Comparison of ENCODE assay signal across 1 cellular context in the genomic region with DNA sequence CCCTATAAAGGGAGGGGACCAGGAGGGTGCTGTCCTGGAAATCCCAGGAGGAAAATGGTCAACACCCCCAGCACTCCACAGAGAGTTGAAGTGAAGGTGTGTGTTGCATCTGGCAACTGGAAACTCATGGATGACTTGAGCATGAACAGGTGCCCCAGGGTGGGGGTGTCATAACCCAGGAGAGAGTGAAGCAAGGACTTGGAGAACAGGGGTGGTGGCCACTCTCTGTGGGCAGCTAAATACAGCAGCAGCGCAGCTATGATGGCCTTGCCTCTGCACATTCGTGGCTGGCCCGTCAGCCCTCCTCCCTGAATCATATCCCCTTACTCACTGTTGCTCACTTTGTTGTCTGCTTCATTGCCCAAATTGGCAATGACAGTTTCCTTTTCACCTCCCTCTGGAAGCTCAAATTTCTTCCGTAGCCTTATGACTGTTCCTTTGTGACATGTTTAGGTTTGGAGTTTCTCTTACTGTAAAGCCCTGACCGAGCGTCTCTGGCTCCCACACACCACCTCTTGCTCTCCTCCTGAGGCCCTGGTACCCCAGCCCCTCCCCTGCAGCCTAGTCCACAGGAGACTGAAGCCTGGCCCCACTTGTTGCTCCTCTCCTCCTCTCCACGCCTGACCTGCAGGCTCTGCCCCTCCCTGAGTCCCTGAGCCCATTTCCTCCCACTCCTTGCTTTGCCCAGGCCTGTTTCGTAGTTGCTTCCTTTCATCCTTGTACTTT.
TF ChIP-seq lines count a peak whose summit lies in the region.

No MANE protein-coding gene starts in this region.

TF ChIP-seq in GM23338, 12 proteins besides CTCF, POLR2A, EP300 and RAD21 (continued from another document):
- no peak for TF ChIP-seq ZNF462 (CRISPR knock-in tag; IDR thresholded peaks at IDR 0.05)
- TF ChIP-seq CREB1 (CRISPR knock-in tag; IDR thresholded peaks at IDR 0.05; ENCODE audit: low read depth), result no peak
- no peak for TF ChIP-seq EZH2 (IDR thresholded peaks at IDR 0.05; ENCODE audit: low read depth, unreplicated experiment)
- no peak for TF ChIP-seq POLR2AphosphoS5 (IDR thresholded peaks at IDR 0.05; ENCODE audit: low read depth)
- no peak for TF ChIP-seq ZNF114 (CRISPR knock-in tag; IDR thresholded peaks at IDR 0.05)
- no peak for TF ChIP-seq NANOG (IDR thresholded peaks at IDR 0.05; ENCODE audit: borderline replicate concordance)
- no peak for TF ChIP-seq REST (IDR thresholded peaks at IDR 0.05; ENCODE audit: unreplicated experiment)
- no peak for TF ChIP-seq JUNB (IDR thresholded peaks at IDR 0.05; ENCODE audit: unreplicated experiment)
